Comparison of ENCODE assay signal across 22 cellular contexts in the genomic region with DNA sequence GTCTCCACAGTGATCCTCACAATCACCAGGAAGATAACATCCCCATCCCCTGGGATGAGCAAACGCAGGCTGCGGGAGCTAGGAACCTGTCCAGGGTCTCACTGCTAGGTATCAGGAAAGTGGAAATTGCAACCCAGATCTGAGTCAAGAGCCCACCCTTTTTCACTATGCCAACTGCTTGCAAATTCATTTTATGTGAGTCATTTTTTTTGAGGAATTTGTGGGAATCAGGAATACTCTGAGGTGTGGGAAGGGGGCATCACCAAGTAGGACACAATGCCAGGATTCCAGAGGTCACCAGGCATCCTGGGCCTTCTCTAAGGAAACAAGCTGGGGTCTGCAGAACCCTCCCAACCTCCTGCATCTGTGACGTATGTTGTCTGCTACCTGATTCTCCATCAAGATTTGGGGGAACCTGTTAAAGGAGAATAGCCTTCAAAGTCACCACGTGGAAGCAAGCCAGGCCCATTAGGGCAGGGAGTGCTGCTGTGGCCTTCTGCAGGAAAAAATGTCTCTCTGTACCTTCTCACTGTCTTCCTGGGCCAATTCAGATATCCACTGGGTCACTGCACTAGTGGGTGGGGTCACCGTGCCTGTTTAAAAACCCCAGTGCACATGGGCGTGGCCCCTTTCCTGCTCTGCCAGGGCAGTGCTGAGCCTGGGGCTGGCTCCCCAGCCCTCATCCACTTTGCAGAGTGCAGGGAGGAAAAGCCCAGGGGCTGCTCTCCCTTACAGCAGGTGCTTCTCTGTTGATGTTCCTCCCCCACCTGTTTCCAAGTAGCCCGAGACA. TPM values are rescaled to one million over a fixed set of nuclear protein-coding genes. Genes with fewer than 3 reads are reported as not detected.
A peak's percentile ranks its signal among the peaks of the same experiment; 100 is the strongest.
DNase-seq lines count a peak whose midpoint lies in the region; ATAC-seq, FAIRE-seq and TF ChIP-seq lines count a peak whose summit lies in the region.
"Had no signal": no experiment of that assay in that cellular context is flagged by ENCODE, and none has a peak within 500 bp of the region (broad histone marks: within the 10 kb centered on the region; RNA-seq: fewer than 3 reads in every experiment).

No MANE protein-coding gene starts in this region.

- DNase-seq in HepG2 (ENCODE audit: low spot score) (no peak), right lobe of liver (no peak), RWPE2 (ENCODE audit: low spot score) (no peak), nucleus accumbens (lab: John Stamatoyannopoulos, UW) (no peak), NCI-H69 (lab: John Stamatoyannopoulos, UW) (no peak)
- DNase-seq in activated effector memory CD4-positive, alpha-beta T cell treated with Interleukin-2 at 50 U/mL for 16 hours = no peak
- DNase-seq: DMS79 treated with DMSO at 0.1 percent for 48 hours, GF-D8, GOT3, MG63, NCI-H1092, NCI-H146, NCI-H2081, NCI-H510A treated with DMSO at 0.1 percent for 48 hours, SIG-M5 had no signal

- CTCF ChIA-PET in HepG2 (lab: Yijun Ruan, JAX; ENCODE audit: low intra/inter-chr PET ratio, low total read pairs) = no interaction called here

- no peak for TF ChIP-seq CTCF in HepG2 (CRISPR knock-in tag; IDR thresholded peaks at IDR 0.05)
- no peak for TF ChIP-seq CTCF in right lobe of liver (IDR thresholded peaks at IDR 0.05)
- TF ChIP-seq CTCF in RWPE2 (IDR thresholded peaks at IDR 0.05; ENCODE audit: poor library complexity, severe bottlenecking) = no peak
- TF ChIP-seq CTCF in nephron (IDR thresholded peaks at IDR 0.05; ENCODE audit: unreplicated experiment in 3 of 3) = no peak

- POLR2A ChIA-PET in HepG2 (lab: Yijun Ruan, JAX) = no interaction called here

- peaks cover 74% of the 10 kb centered on the region for H3K4me1 Mint-ChIP-seq in nephron

- WGBS in HepG2 (ENCODE audit: low lambda C conversion rate) = 50% methylated on average over 7 of the region's 7 CpGs
- WGBS in right lobe of liver (ENCODE audit: insufficient coverage, low coverage, low lambda C conversion rate, missing lambda C conversion rate) = 92% methylated on average over 2 of the region's 7 CpGs

- no peak for FAIRE-seq in HepG2 (lab: Jason Lieb, UNC)
- FAIRE-seq: A204.1, GM12892 had no signal

- intact Hi-C loops in HepG2 (cut with micrococcal nuclease; ENCODE audit: unreplicated experiment) = no loop called here
- intact Hi-C loops in right lobe of liver (cut with DNase I) = no loop called here

- H3K27me3 ChIP-seq in HepG2 (ENCODE audit: control insufficient read depth in 1 of 2, insufficient read depth in 2 of 2, low read length in 2 of 2) (peaks cover 7 to 45% of the 10 kb centered on the region in 2 experiments; a peak in 4 of 5 replicates), right lobe of liver (no peaks in the 10 kb centered on the region), RWPE2 (ENCODE audit: insufficient read depth, poor library complexity, severe bottlenecking) (no peaks in the 10 kb centered on the region)
- H3K27me3 ChIP-seq: BLaER1 treated with 17β-estradiol and CSF1 and Interleukin-3, amounts not matched to agents 10 nM and 100 nM; MG63; Peyer's patch had no signal

- H3K9me3 Mint-ChIP-seq in nephron = peaks cover 17% of the 10 kb centered on the region

- H3K36me3 ChIP-seq in HepG2 (replicated peaks in 1 of 2; ENCODE audit: control insufficient read depth in 1 of 2, insufficient read depth in 2 of 2, low read length in 2 of 2) = no peaks in the 10 kb centered on the region
- no peaks in the 10 kb centered on the region for H3K36me3 ChIP-seq in right lobe of liver
- no peaks in the 10 kb centered on the region for H3K36me3 ChIP-seq in RWPE2 (ENCODE audit: low read depth)
- H3K36me3 ChIP-seq: BLaER1 treated with 17β-estradiol and CSF1 and Interleukin-3, amounts not matched to agents 10 nM and 100 nM; MG63; Peyer's patch had no signal

- H3K4me3 ChIP-seq in HepG2 (replicated peaks in 1 of 3; ENCODE audit: insufficient read depth in 1 of 3, low read depth in 2 of 3, low read length in 3 of 3) = no peak overlapping the region
- no peak overlapping the region for H3K4me3 ChIP-seq in right lobe of liver
- H3K4me3 ChIP-seq in RWPE2 (ENCODE audit: severe bottlenecking) = no peak overlapping the region
- H3K4me3 ChIP-seq: BLaER1 treated with 17β-estradiol and CSF1 and Interleukin-3, amounts not matched to agents 10 nM and 100 nM; MG63; Peyer's patch had no signal

- no TSS peak for BruUV-seq in HepG2 (replicated peaks; lab: Mats Ljungman, UMichigan)

- in situ Hi-C loops in HepG2 (cut with HindIII; ENCODE audit: extremely low pct_ligation_motif_present, low pct_unique_long_range_greater_than_20kb) = no loop called here

- no peak overlapping the region for H2AFZ ChIP-seq in HepG2 (ENCODE audit: low read length)

- H3K4me1 ChIP-seq in HepG2 (ENCODE audit: insufficient read depth, low read length) (peaks cover 13% of the 10 kb centered on the region), right lobe of liver (peaks cover 0 to 11% (median under 1%) of the 10 kb centered on the region in 4 donors), RWPE2 (ENCODE audit: insufficient read depth, poor library complexity, severe bottlenecking) (peaks cover 2% of the 10 kb centered on the region)
- H3K4me1 ChIP-seq: Peyer's patch had no signal

- H3K27ac Mint-ChIP-seq in nephron = peak overlapping the region; percentile 68 to 99 (median 97)

- ATAC-seq in HepG2 (no peak), right lobe of liver (no peak), RWPE2 (ENCODE audit: low read depth) (no peak; the same call in 2 of the 3 replicates), HG03135 (IDR thresholded peaks at IDR 0.05; ENCODE audit: unreplicated experiment) (no peak)

- H3K79me2 ChIP-seq in HepG2 (ENCODE audit: insufficient read depth, low read length) = no peaks in the 10 kb centered on the region

- TF ChIP-seq RAD21 in HepG2 (CRISPR knock-in tag; IDR thresholded peaks at IDR 0.05) = no peak

- no peak for TF ChIP-seq EP300 in HepG2 (IDR thresholded peaks at IDR 0.05; ENCODE audit: low read depth in 2 of 2, low read length in 2 of 2)
- TF ChIP-seq EP300 in HepG2 (CRISPR knock-in tag; IDR thresholded peaks at IDR 0.05; ENCODE audit: borderline replicate concordance) = no peak

- H3K9me3 ChIP-seq in HepG2 (ENCODE audit: low read length) (no peaks in the 10 kb centered on the region), right lobe of liver (no peaks in the 10 kb centered on the region), RWPE2 (ENCODE audit: severe bottlenecking) (peaks cover 11% of the 10 kb centered on the region)

- peaks cover 6% of the 10 kb centered on the region for H3K27me3 Mint-ChIP-seq in nephron (ENCODE audit: low read depth)

- H3K36me3 Mint-ChIP-seq in nephron (ENCODE audit: low read depth) = peaks cover 7% of the 10 kb centered on the region

- H4K20me1 ChIP-seq in HepG2 (ENCODE audit: insufficient read depth, low read length) = no peaks in the 10 kb centered on the region
- H4K20me1 ChIP-seq: BLaER1 treated with 17β-estradiol and CSF1 and Interleukin-3, amounts not matched to agents 10 nM and 100 nM had no signal

- no peak overlapping the region for H3K4me2 ChIP-seq in HepG2 (ENCODE audit: low read depth, low read length)
- H3K4me2 ChIP-seq: BLaER1 treated with 17β-estradiol and CSF1 and Interleukin-3, amounts not matched to agents 10 nM and 100 nM; KMS-11 had no signal

- H3K9ac ChIP-seq in HepG2 (ENCODE audit: insufficient read depth, low read depth, low read length) = no peak overlapping the region
- H3K9ac ChIP-seq: BLaER1 treated with 17β-estradiol and CSF1 and Interleukin-3, amounts not matched to agents 10 nM and 100 nM; KMS-11 had no signal

- TF ChIP-seq POLR2A in HepG2 (IDR thresholded peaks at IDR 0.05; ENCODE audit: insufficient read depth in 1 of 2, low read depth in 2 of 2, low read length in 2 of 2) = no peak
- TF ChIP-seq POLR2A in right lobe of liver (IDR thresholded peaks at IDR 0.05) = no peak

- H3K27ac ChIP-seq in HepG2 (ENCODE audit: extremely low read length, insufficient read depth, low read length) (no peak overlapping the region), right lobe of liver (no peak overlapping the region), RWPE2 (ENCODE audit: poor library complexity, severe bottlenecking) (peak overlapping the region; percentile 36)
- H3K27ac ChIP-seq: BLaER1 treated with 17β-estradiol and CSF1 and Interleukin-3, amounts not matched to agents 10 nM and 100 nM; KMS-11 had no signal

- H3K4me3 Mint-ChIP-seq in nephron = no peak overlapping the region

TF ChIP-seq in HepG2, 621 proteins besides CTCF, POLR2A, EP300 and RAD21:
- TF ChIP-seq MATR3 (CRISPR knock-in tag; IDR thresholded peaks at IDR 0.05) (no peak), CBX1 (IDR thresholded peaks at IDR 0.05; ENCODE audit: low read depth) (no peak), CREB1 (IDR thresholded peaks at IDR 0.05) (peak; percentile 40), CREB1 (CRISPR knock-in tag; IDR thresholded peaks at IDR 0.05) (no peak)

RNA-seq across cellular contexts. Expression of a gene that starts 50.2 kb away (rescaled TPM):
- total RNA-seq in HepG2 (2016; rRNA removed; fragmentation: Illumina TruSeq; extraction: Trizol) = 191 and 232 TPM in 2 replicates
- 20.4 and 23.3 TPM in 2 replicates for total RNA-seq in HepG2 (2016; cell fraction: cytosol; rRNA removed; fragmentation: Illumina TruSeq; extraction: Trizol; ENCODE audit: low read depth)
- total RNA-seq in HepG2 (2016; cell fraction: insoluble cytoplasmic fraction; rRNA removed; fragmentation: Illumina TruSeq; extraction: Trizol) = 188 and 227 TPM in 2 replicates
- total RNA-seq in HepG2 (2016; cell fraction: membrane; rRNA removed; fragmentation: Illumina TruSeq; extraction: Trizol) = 73.2 and 79.2 TPM in 2 replicates
- total RNA-seq in HepG2 (2016; cell fraction: nucleus; rRNA removed; fragmentation: Illumina TruSeq; extraction: Trizol) = 172 and 204 TPM in 2 replicates
- 170 and 183 TPM in 2 replicates for polyA plus RNA-seq in HepG2 (2011; rRNA removed)
- polyA plus RNA-seq in HepG2 (2011; cell fraction: cytosol; rRNA removed) = 120 and 161 TPM in 2 replicates
- 48.7 and 68.4 TPM in 2 replicates for polyA plus RNA-seq in HepG2 (2011; cell fraction: nucleus; rRNA removed)
- 135 and 170 TPM in 2 replicates for polyA plus RNA-seq in HepG2 (2012)
- 30.7 and 36.6 TPM in 2 replicates for polyA plus RNA-seq in HepG2 (2016; cell fraction: cytosol; fragmentation: Illumina TruSeq; extraction: Trizol; ENCODE audit: low read depth)
- polyA plus RNA-seq in HepG2 (2016; cell fraction: insoluble cytoplasmic fraction; fragmentation: Illumina TruSeq; extraction: Trizol; ENCODE audit: low read depth) = 146 TPM in 2 replicates
- polyA plus RNA-seq in HepG2 (2016; cell fraction: membrane; fragmentation: Illumina TruSeq; extraction: Trizol; ENCODE audit: low read depth) = 43.2 and 44.0 TPM in 2 replicates
- polyA plus RNA-seq in HepG2 (2016; cell fraction: nucleus; fragmentation: Illumina TruSeq; extraction: Trizol; ENCODE audit: insufficient read depth, low read depth) = 201 and 204 TPM in 2 replicates
- 95.6 and 263 TPM in 2 replicates for polyA minus RNA-seq in HepG2 (2011; rRNA and poly(A)+ RNA removed; ENCODE audit: low replicate concordance)
- polyA minus RNA-seq in HepG2 (2011; cell fraction: cytosol; rRNA and poly(A)+ RNA removed) = 122 and 129 TPM in 2 replicates
- 66.2 and 98.2 TPM in 2 replicates for polyA minus RNA-seq in HepG2 (2011; cell fraction: nucleus; rRNA and poly(A)+ RNA removed)
- total RNA-seq in right lobe of liver = 100 to 1,000 TPM in 3 of 6 experiments, 10 to 100 TPM in 3; 85.0 to 147 (median 99.2) TPM
